In genomic region chr19:10653732-10654609, GRCh38 we compare ENCODE assay signal across 8 cellular contexts. TPM values are rescaled to one million over a fixed set of nuclear protein-coding genes. Genes with fewer than 3 reads are reported as not detected.
DNase-seq lines count a peak whose midpoint lies in the region; ATAC-seq and TF ChIP-seq lines count a peak whose summit lies in the region.

ILF3 (plus strand) TSS chr19:10654346; CDS start chr19:10670606, 16,260 bp downstream.

- H3K4me2 ChIP-seq in skeletal muscle satellite cell (ENCODE audit: low read length) = peak within 1 kb of the TSS; percentile 97

- peak within 1 kb of the TSS; percentile 96 for H3K4me3 ChIP-seq in ACC112 (ENCODE audit: low read depth, low read length)
- H3K4me3 ChIP-seq in breast epithelium = peak within 1 kb of the TSS; percentile 96 to 100 (median 98)
- H3K4me3 ChIP-seq in iPS-18a (ENCODE audit: low read length) = peak within 1 kb of the TSS; percentile 96
- H3K4me3 ChIP-seq in skeletal muscle satellite cell (ENCODE audit: low read length) = peak within 1 kb of the TSS; percentile 95

- H3K9ac ChIP-seq in iPS-18a (ENCODE audit: low read length) (peak within 1 kb of the TSS; percentile 100), skeletal muscle satellite cell (ENCODE audit: low read depth, low read length) (peak within 1 kb of the TSS; percentile 99)

- ATAC-seq in GM18870 (IDR thresholded peaks at IDR 0.05; ENCODE audit: unreplicated experiment) (peak; percentile 74), HG03135 (IDR thresholded peaks at IDR 0.05; ENCODE audit: unreplicated experiment) (peak; percentile 72)

- no peaks in the 10 kb centered on the region for H3K27me3 ChIP-seq in ACC112 (ENCODE audit: insufficient read depth, low read length)
- H3K27me3 ChIP-seq in breast epithelium = no peaks in the 10 kb centered on the region
- no peaks in the 10 kb centered on the region for H3K27me3 ChIP-seq in iPS-18a (ENCODE audit: control insufficient read depth, insufficient read depth, low read length)
- H3K27me3 ChIP-seq in skeletal muscle satellite cell (ENCODE audit: control insufficient read depth, insufficient read depth, low read length) = no peaks in the 10 kb centered on the region

- intact Hi-C loops in breast epithelium (cut with DNase I; ENCODE audit: low total_unique reads) = loop anchor here (5.0 kb wide), 1 partner anchor 72 kb away; no protein-coding TSS in a partner anchor

- H3K27ac ChIP-seq in ACC112 (ENCODE audit: low read depth, low read length) = peak within 1 kb of the TSS; percentile 97
- peak within 1 kb of the TSS; percentile 95 for H3K27ac ChIP-seq in VCaP
- peak within 1 kb of the TSS; percentile 99 for H3K27ac ChIP-seq in breast epithelium
- peak within 1 kb of the TSS; percentile 98 for H3K27ac ChIP-seq in iPS-18a (ENCODE audit: low read length)

- H3K4me1 ChIP-seq in ACC112 (ENCODE audit: control insufficient read depth, insufficient read depth, low read length, unreplicated experiment) (no peaks in the 10 kb centered on the region), breast epithelium (peaks cover 0 to 13% of the 10 kb centered on the region in 2 donors), iPS-18a (ENCODE audit: control insufficient read depth, low read depth, low read length) (no peaks in the 10 kb centered on the region), skeletal muscle satellite cell (ENCODE audit: control insufficient read depth, insufficient read depth, low read length) (peaks cover 16% of the 10 kb centered on the region)

- peak; percentile 99 for TF ChIP-seq POLR2A in breast epithelium (IDR thresholded peaks at IDR 0.05)

- DNase-seq in NCI-H2196 treated with DMSO at 0.1 percent for 48 hours (lab: John Stamatoyannopoulos, UW; ENCODE audit: unreplicated experiment) (peak; percentile 100), breast epithelium (ENCODE audit: low spot score in 2 of 2) (peak; percentile 100)

- TF ChIP-seq CTCF in VCaP (conservative IDR thresholded peaks at IDR 0.05) = no peak
- TF ChIP-seq CTCF in breast epithelium (IDR thresholded peaks at IDR 0.05) = peak; percentile 1 to 17 (median 14)

- H3K79me2 ChIP-seq in ACC112 (ENCODE audit: control insufficient read depth, insufficient read depth, low read length, unreplicated experiment) = peaks cover 52% of the 10 kb centered on the region

- H3K36me3 ChIP-seq in ACC112 (ENCODE audit: insufficient read depth, low read length) (peaks cover 3% of the 10 kb centered on the region; the same call in 1 of the 2 replicates), breast epithelium (no peaks in the 10 kb centered on the region), iPS-18a (ENCODE audit: control insufficient read depth, low read depth, low read length) (peaks cover 29% of the 10 kb centered on the region), skeletal muscle satellite cell (ENCODE audit: insufficient read depth, low read length) (peaks cover 14% of the 10 kb centered on the region)

- H3K9me3 ChIP-seq in breast epithelium (no peaks in the 10 kb centered on the region), iPS-18a (ENCODE audit: control insufficient read depth, low read depth, low read length) (no peaks in the 10 kb centered on the region), skeletal muscle satellite cell (replicated peaks; ENCODE audit: low read length) (no peaks in the 10 kb centered on the region)

- H2AFZ ChIP-seq in ACC112 (ENCODE audit: low read length, unreplicated experiment) = peak within 1 kb of the TSS; percentile 88

RNA-seq across cellular contexts. Expression of gene ILF3, which starts in this region (rescaled TPM):
- total RNA-seq in breast epithelium = 100 to 1,000 TPM in 2 of 3 donors, 10 to 100 TPM in 1; 80.2 to 166 (median 115) TPM
- total RNA-seq in skeletal muscle satellite cell (2012; rRNA removed) = 125 and 135 TPM in 2 replicates

Comparison
In these comparisons a context has a peak if more than half of its experiments do, and no peak if none do; other contexts are left out.
1. Peak in every context shown above with its lines: DNase-seq, ATAC-seq, H3K4me3 ChIP-seq and H3K27ac ChIP-seq.